ENCODE assay signal across 7 cellular contexts in genomic region chr2:157751462-157752058, GRCh38.
DNase-seq lines count a peak whose midpoint lies in the region; ATAC-seq and TF ChIP-seq lines count a peak whose summit lies in the region.

No MANE protein-coding gene starts in this region.

- no peaks in the 10 kb centered on the region for H3F3A ChIP-seq in SU-DHL-6 (ENCODE audit: insufficient read depth)

- H3K79me2 ChIP-seq in SU-DHL-6 (ENCODE audit: insufficient read depth, low read length) (no peaks in the 10 kb centered on the region), fibroblast of lung (ENCODE audit: control insufficient read depth, insufficient read depth, low read length) (peaks cover 4% of the 10 kb centered on the region)

- peaks cover 11% of the 10 kb centered on the region for H3K4me1 ChIP-seq in fibroblast of lung (ENCODE audit: control insufficient read depth, extremely low read depth, insufficient read depth, low read length)

- H3K36me3 ChIP-seq in SU-DHL-6 (ENCODE audit: low read length) (no peaks in the 10 kb centered on the region), fibroblast of lung (ENCODE audit: control insufficient read depth, insufficient read depth, low read length) (no peaks in the 10 kb centered on the region)

- no peaks in the 10 kb centered on the region for H3K9me2 ChIP-seq in SU-DHL-6 (replicated peaks; ENCODE audit: insufficient read depth, low read length)

- ATAC-seq in GM18907 (IDR thresholded peaks at IDR 0.05; ENCODE audit: unreplicated experiment) (peak; percentile 85), HG02973 (IDR thresholded peaks at IDR 0.05; ENCODE audit: unreplicated experiment) (peak; percentile 35), GM19035 (IDR thresholded peaks at IDR 0.05; ENCODE audit: unreplicated experiment) (no peak)

- no peaks in the 10 kb centered on the region for H3K9me3 ChIP-seq in SU-DHL-6 (ENCODE audit: insufficient read depth, low read length)
- no peaks in the 10 kb centered on the region for H3K9me3 ChIP-seq in fibroblast of lung (ENCODE audit: control insufficient read depth, insufficient read depth, low read depth, low read length)

- no peak overlapping the region for H3K4me3 ChIP-seq in SU-DHL-6 (ENCODE audit: insufficient read depth, low read length, poor library complexity, severe bottlenecking)
- no peak overlapping the region for H3K4me3 ChIP-seq in fibroblast of lung (replicated peaks in 1 of 4; ENCODE audit: control extremely low read depth in 1 of 4, insufficient read depth in 1 of 4, low read depth in 3 of 4, low read length in 4 of 4)

- peak; percentile 33 for TF ChIP-seq CTCF in SU-DHL-6 (IDR thresholded peaks at IDR 0.05; ENCODE audit: insufficient read depth, low read length, poor library complexity, severe bottlenecking)
- no peak for TF ChIP-seq CTCF in fibroblast of lung (conservative IDR thresholded peaks at IDR 0.05 in 1 of 2, IDR thresholded peaks at IDR 0.05 in 1 of 2; ENCODE audit: low read depth in 1 of 2, low read length in 2 of 2)

- H2AFZ ChIP-seq in SU-DHL-6 (ENCODE audit: low read depth, low read length, severe bottlenecking) (no peak overlapping the region), fibroblast of lung (ENCODE audit: low read length) (no peak overlapping the region)

- H4K20me1 ChIP-seq in SU-DHL-6 (ENCODE audit: low read depth, low read length), result no peaks in the 10 kb centered on the region
- no peaks in the 10 kb centered on the region for H4K20me1 ChIP-seq in fibroblast of lung (ENCODE audit: control insufficient read depth, extremely low read depth, insufficient read depth, low read length)

- H3K27ac ChIP-seq in SU-DHL-6 (ENCODE audit: low read depth, low read length) (no peak overlapping the region), fibroblast of lung (ENCODE audit: insufficient read depth, low read length) (no peak overlapping the region)

- H3K27me3 ChIP-seq in SU-DHL-6 (ENCODE audit: low read length) (no peaks in the 10 kb centered on the region), fibroblast of lung (ENCODE audit: control insufficient read depth, insufficient read depth, low read length) (no peaks in the 10 kb centered on the region)

- H3K9ac ChIP-seq in SU-DHL-6 (ENCODE audit: low read length) (no peak overlapping the region), fibroblast of lung (ENCODE audit: insufficient read depth, low read length) (no peak overlapping the region)

- DNase-seq in fibroblast of lung (ENCODE audit: low read depth in 2 of 2) (peak; percentile 14 to 77), HuH-7 (ENCODE audit: low spot score) (no peak), SKM-1 treated with dmso at 0.1 percent for 144 hours (lab: John Stamatoyannopoulos, UW; ENCODE audit: unreplicated experiment) (no peak)

- H3K4me2 ChIP-seq in SU-DHL-6 (ENCODE audit: low read depth, low read length, poor library complexity, severe bottlenecking) (no peak overlapping the region), fibroblast of lung (ENCODE audit: extremely low read depth, insufficient read depth, low read length) (no peak overlapping the region)

Comparison
In these comparisons a context has a peak if more than half of its experiments do, and no peak if none do; other contexts are left out.
1. DNase-seq: peak in fibroblast of lung (2 of 2); none in HuH-7 (single experiment) and SKM-1 treated with dmso at 0.1 percent for 144 hours (single experiment).